In the genomic region with DNA sequence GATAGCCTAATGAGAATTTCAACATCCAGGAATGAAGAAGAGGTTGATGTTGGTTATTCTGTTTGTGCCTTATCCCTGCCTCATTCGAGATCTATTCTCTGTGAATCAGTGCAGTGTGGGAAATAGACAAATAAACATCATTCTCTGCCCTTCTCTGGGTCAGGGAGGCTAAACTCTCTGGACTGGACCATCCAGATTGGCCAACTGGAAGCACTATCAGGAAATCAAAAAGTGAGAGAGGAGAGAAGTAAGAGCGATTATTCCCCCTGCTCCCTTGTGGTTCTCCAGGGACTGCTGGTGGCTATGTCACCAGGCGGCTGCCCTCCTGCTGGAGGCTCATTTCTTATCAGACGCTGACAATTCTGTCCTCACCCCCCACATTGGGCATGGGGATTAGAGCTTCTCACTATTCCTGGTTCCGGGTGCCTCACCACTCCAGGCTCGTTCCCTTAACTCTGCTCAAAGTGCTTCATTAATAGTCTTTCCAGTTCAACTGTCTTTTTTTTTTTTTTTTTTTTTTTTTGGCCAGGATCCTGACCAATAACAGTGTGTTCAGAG, we compare ENCODE assay signal across 1 cellular context.
TF ChIP-seq lines count a peak whose summit lies in the region.

No MANE protein-coding gene starts in this region.

TF ChIP-seq in HEK293, 187 proteins besides CTCF, POLR2A, EP300 and RAD21 (continued from another document):
- no peak for TF ChIP-seq ZBTB8A (tag by site-specific recombination; IDR thresholded peaks at IDR 0.05)
